In genomic region chr13:51805925-51806324, GRCh38 we compare ENCODE assay signal across 1 cellular context.
TF ChIP-seq lines count a peak whose summit lies in the region.

No MANE protein-coding gene starts in this region.

TF ChIP-seq in HepG2, 621 proteins besides CTCF, POLR2A, EP300 and RAD21:
- TF ChIP-seq NONO (IDR thresholded peaks at IDR 0.05), result no peak
- no peak for TF ChIP-seq NONO (CRISPR knock-in tag; conservative IDR thresholded peaks at IDR 0.05)
- no peak for TF ChIP-seq TAF15 (IDR thresholded peaks at IDR 0.05; ENCODE audit: low read depth, low read length, poor library complexity, severe bottlenecking)
- TF ChIP-seq LBX2 (CRISPR knock-in tag; IDR thresholded peaks at IDR 0.05; ENCODE audit: borderline replicate concordance), result no peak
- TF ChIP-seq NCOA2 (CRISPR knock-in tag; IDR thresholded peaks at IDR 0.05), result no peak
- no peak for TF ChIP-seq ZNF784 (CRISPR knock-in tag; IDR thresholded peaks at IDR 0.05; ENCODE audit: borderline replicate concordance)
- TF ChIP-seq ZNF737 (CRISPR knock-in tag; IDR thresholded peaks at IDR 0.05; ENCODE audit: borderline replicate concordance), result no peak
- peak; percentile 69 for TF ChIP-seq ZMYM3 (CRISPR knock-in tag; IDR thresholded peaks at IDR 0.05)
- no peak for TF ChIP-seq ATF7-NPFF (CRISPR knock-in tag; IDR thresholded peaks at IDR 0.05; ENCODE audit: low read depth)
- no peak for TF ChIP-seq NAIF1 (CRISPR knock-in tag; IDR thresholded peaks at IDR 0.05; ENCODE audit: borderline replicate concordance)
- no peak for TF ChIP-seq ZNF18 (CRISPR knock-in tag; IDR thresholded peaks at IDR 0.05; ENCODE audit: insufficient replicate concordance)
- TF ChIP-seq DDIT3 (CRISPR knock-in tag; IDR thresholded peaks at IDR 0.05), result no peak
- no peak for TF ChIP-seq REST (IDR thresholded peaks at IDR 0.05; ENCODE audit: borderline replicate concordance in 1 of 2, low read depth in 1 of 2, low read length in 2 of 2)
- TF ChIP-seq ZNF180 (CRISPR knock-in tag; IDR thresholded peaks at IDR 0.05; ENCODE audit: borderline replicate concordance, low read depth), result no peak
- TF ChIP-seq TEF (CRISPR knock-in tag; IDR thresholded peaks at IDR 0.05), result no peak
- no peak for TF ChIP-seq ZBTB42 (CRISPR knock-in tag; IDR thresholded peaks at IDR 0.05)
- TF ChIP-seq RAD51 (IDR thresholded peaks at IDR 0.05; ENCODE audit: borderline replicate concordance), result no peak
- peak; percentile 77; the same call in 1 of the 2 replicates for TF ChIP-seq CHD4 (IDR thresholded peaks at IDR 0.05; ENCODE audit: borderline replicate concordance, low read length)
- no peak for TF ChIP-seq PCBP2 (optimal IDR thresholded peaks at IDR 0.05; ENCODE audit: low read depth, low read length, poor library complexity, severe bottlenecking)
- no peak for TF ChIP-seq RERE (CRISPR knock-in tag; IDR thresholded peaks at IDR 0.05; ENCODE audit: low read depth)
- TF ChIP-seq ZFP36 (IDR thresholded peaks at IDR 0.05; ENCODE audit: borderline replicate concordance, low read depth, low read length, partially characterized antibody), result no peak
- 0 out of 2 replicates have a peak, but pooled peaks have one; percentile 46 for TF ChIP-seq KDM1A (CRISPR knock-in tag; IDR thresholded peaks at IDR 0.05)
- TF ChIP-seq ADNP (CRISPR knock-in tag; IDR thresholded peaks at IDR 0.05), result 0 out of 2 replicates have a peak, but pooled peaks have one; percentile 35
- TF ChIP-seq RBFOX2 (IDR thresholded peaks at IDR 0.05; ENCODE audit: low read depth, low read length), result no peak
- TF ChIP-seq MTF1 (CRISPR knock-in tag; IDR thresholded peaks at IDR 0.05), result no peak
- no peak for TF ChIP-seq ZNF407 (CRISPR knock-in tag; IDR thresholded peaks at IDR 0.05; ENCODE audit: not compliant biosample characterization)
- peak; percentile 92 for TF ChIP-seq ZNF629 (CRISPR knock-in tag; conservative IDR thresholded peaks at IDR 0.05)
- TF ChIP-seq MAF1 (CRISPR knock-in tag; IDR thresholded peaks at IDR 0.05; ENCODE audit: borderline replicate concordance), result no peak
